Comparison of ENCODE assay signal across 19 cellular contexts in genomic region chr7:131305152-131305551, GRCh38.
DNase-seq lines count a peak whose midpoint lies in the region; ATAC-seq and TF ChIP-seq lines count a peak whose summit lies in the region.
"Had no signal": no experiment of that assay in that cellular context is flagged by ENCODE, and none has a peak within 500 bp of the region (broad histone marks: within the 10 kb centered on the region; RNA-seq: fewer than 3 reads in every experiment).

No MANE protein-coding gene starts in this region.

- H3K27ac ChIP-seq in C4-2B = peak overlapping the region; percentile 16; the same call in 1 of the 2 replicates
- H3K27ac ChIP-seq: A549 had no signal

- ATAC-seq in HG03469 (IDR thresholded peaks at IDR 0.05; ENCODE audit: unreplicated experiment) = no peak
- ATAC-seq: A549; CD8-positive, alpha-beta T cell had no signal

- no peak for TF ChIP-seq CTCF in C4-2B (conservative IDR thresholded peaks at IDR 0.05)

- DNase-seq in NCI-H748 (lab: John Stamatoyannopoulos, UW; ENCODE audit: unreplicated experiment) = peak; percentile 13
- no peak for DNase-seq in NCI-H748 treated with DMSO at 0.1 percent for 48 hours (lab: John Stamatoyannopoulos, UW)
- peak; percentile 3 for DNase-seq in NCI-H69 (lab: John Stamatoyannopoulos, UW)
- DNase-seq in brain pericyte (ENCODE audit: low read depth, low spot score) = peak; percentile 51
- no peak for DNase-seq in NCI-H2227 (lab: John Stamatoyannopoulos, UW; ENCODE audit: unreplicated experiment)
- DNase-seq: 8988T; ACHN; AML-193; C1 segment of cervical spinal cord; Caco-2; CD4-positive, CD25-positive, alpha-beta regulatory T cell; CD8-positive, alpha-beta T cell; DMS153; DND-41; GOT3; HFFc6 had no signal

Comparison
In these comparisons a context has a peak if more than half of its experiments do, and no peak if none do; other contexts are left out.
1. DNase-seq: peak in NCI-H748 (single experiment), NCI-H69 (single experiment) and brain pericyte (single experiment); none in NCI-H748 treated with DMSO at 0.1 percent for 48 hours (single experiment) and NCI-H2227 (single experiment).